ENCODE assay signal across 8 cellular contexts in genomic region chr6:163956571-163957407, GRCh38.
DNase-seq lines count a peak whose midpoint lies in the region; ATAC-seq and FAIRE-seq lines count a peak whose summit lies in the region.

No MANE protein-coding gene starts in this region.

- H2BK12ac ChIP-seq in trophoblast cell (ENCODE audit: low read length), result no peak overlapping the region

- H3K4ac ChIP-seq in trophoblast cell (ENCODE audit: low read depth, low read length), result no peak overlapping the region

- peaks cover 30% of the 10 kb centered on the region for H3K27me3 Mint-ChIP-seq in activated T-helper 17 cell treated with anti-CD3 and anti-CD28 coated beads, Interleukin-2, amount 50 U/mL, for 72 hours

- H3K27me3 ChIP-seq in trophoblast cell (ENCODE audit: insufficient read depth, low read length), result no peaks in the 10 kb centered on the region

- peaks cover 3% of the 10 kb centered on the region for H3K79me1 ChIP-seq in trophoblast cell (ENCODE audit: low read length)

- no peak overlapping the region for H3K4me3 Mint-ChIP-seq in activated T-helper 17 cell treated with anti-CD3 and anti-CD28 coated beads, Interleukin-2, amount 50 U/mL, for 72 hours

- H3K4me1 ChIP-seq in trophoblast cell (ENCODE audit: control insufficient read depth in 1 of 2, insufficient read depth in 2 of 2, low read length in 2 of 2), result peaks cover 2 to 8% of the 10 kb centered on the region in 2 experiments

- no peaks in the 10 kb centered on the region for H3K36me3 ChIP-seq in trophoblast cell (ENCODE audit: control insufficient read depth in 1 of 2, insufficient read depth in 2 of 2, low read length in 2 of 2)

- no peak overlapping the region for H4K91ac ChIP-seq in trophoblast cell (ENCODE audit: low read depth, low read length)

- no peaks in the 10 kb centered on the region for H3K36me3 Mint-ChIP-seq in activated T-helper 17 cell treated with anti-CD3 and anti-CD28 coated beads, Interleukin-2, amount 50 U/mL, for 72 hours (ENCODE audit: low read depth)

- no peak overlapping the region for H3K14ac ChIP-seq in trophoblast cell (ENCODE audit: low read length)

- peak; percentile 86 for DNase-seq in ELR (ENCODE audit: low read depth)
- DNase-seq in HuH-7 (ENCODE audit: low spot score), result peak; percentile 90
- peak; percentile 67 for DNase-seq in SHP77 (lab: John Stamatoyannopoulos, UW)
- peak; percentile 70 for DNase-seq in germinal center (ENCODE audit: low spot score)
- DNase-seq in trophoblast cell, result peak; percentile 86 to 95
- DNase-seq in urothelium cell line (ENCODE audit: low spot score), result peak; percentile 79

- H3K27ac ChIP-seq in trophoblast cell (ENCODE audit: low read depth, low read length), result no peak overlapping the region

- no peak overlapping the region for H3K4me2 ChIP-seq in trophoblast cell (ENCODE audit: low read length)

- peak; percentile 96 for ATAC-seq in GM21576 (IDR thresholded peaks at IDR 0.05; ENCODE audit: unreplicated experiment)
- peak; percentile 76 for ATAC-seq in activated T-helper 17 cell treated with anti-CD3 and anti-CD28 coated beads, Interleukin-2, amount 50 U/mL, for 72 hours (replicated peaks)

- no peak overlapping the region for H2BK120ac ChIP-seq in trophoblast cell (ENCODE audit: insufficient read depth, low read length, poor library complexity)

- no CpG with 5 or more reads among the region's 12 CpGs for WGBS in trophoblast cell (ENCODE audit: extremely low coverage, insufficient coverage, insufficient read length)

- H2BK5ac ChIP-seq in trophoblast cell (ENCODE audit: low read depth, low read length, poor library complexity), result no peak overlapping the region

- H3K27ac Mint-ChIP-seq in activated T-helper 17 cell treated with anti-CD3 and anti-CD28 coated beads, Interleukin-2, amount 50 U/mL, for 72 hours, result no peak overlapping the region

- no peak overlapping the region for H3K18ac ChIP-seq in trophoblast cell (ENCODE audit: low read length)

- no peaks in the 10 kb centered on the region for H3K9me3 Mint-ChIP-seq in activated T-helper 17 cell treated with anti-CD3 and anti-CD28 coated beads, Interleukin-2, amount 50 U/mL, for 72 hours

- no peaks in the 10 kb centered on the region for H3K79me2 ChIP-seq in trophoblast cell (ENCODE audit: control insufficient read depth, insufficient read depth, low read length, poor library complexity)

- H2AFZ ChIP-seq in trophoblast cell (ENCODE audit: insufficient read depth, low read length, poor library complexity), result no peak overlapping the region

- no peak overlapping the region for H4K8ac ChIP-seq in trophoblast cell (ENCODE audit: low read depth, low read length)

- no peak overlapping the region for H3K23ac ChIP-seq in trophoblast cell (ENCODE audit: low read length)

- H3K9ac ChIP-seq in trophoblast cell (ENCODE audit: low read length), result no peak overlapping the region

- no peaks in the 10 kb centered on the region for H3K9me3 ChIP-seq in trophoblast cell (ENCODE audit: insufficient read depth, low read depth, low read length)

- H2AK5ac ChIP-seq in trophoblast cell (ENCODE audit: low read length), result no peak overlapping the region

- FAIRE-seq in urothelium cell line (lab: Jason Lieb, UNC), result no peak

- no peak overlapping the region for H3K4me3 ChIP-seq in trophoblast cell (ENCODE audit: low read depth, low read length)

- H3K4me1 Mint-ChIP-seq in activated T-helper 17 cell treated with anti-CD3 and anti-CD28 coated beads, Interleukin-2, amount 50 U/mL, for 72 hours, result no peaks in the 10 kb centered on the region

- H4K12ac ChIP-seq in trophoblast cell (ENCODE audit: low read depth, low read length), result no peak overlapping the region
